Comparison of ENCODE assay signal across 9 cellular contexts in genomic region chr2:20674974-20675679, GRCh38. TPM values are rescaled to one million over a fixed set of nuclear protein-coding genes. Genes with fewer than 3 reads are reported as not detected.
DNase-seq lines count a peak whose midpoint lies in the region; ATAC-seq and TF ChIP-seq lines count a peak whose summit lies in the region.
"Had no signal": no experiment of that assay in that cellular context is flagged by ENCODE, and none has a peak within 500 bp of the region (broad histone marks: within the 10 kb centered on the region; RNA-seq: fewer than 3 reads in every experiment).

No MANE protein-coding gene starts in this region.

- H3K9me3 Mint-ChIP-seq in endothelial cell (ENCODE audit: unreplicated experiment) (no peaks in the 10 kb centered on the region), nephron progenitor cell (no peaks in the 10 kb centered on the region)

- TF ChIP-seq CTCF in endothelial cell (IDR thresholded peaks at IDR 0.05; ENCODE audit: unreplicated experiment) (no peak), nephron progenitor cell (IDR thresholded peaks at IDR 0.05) (no peak)

- ATAC-seq in GM19328 (IDR thresholded peaks at IDR 0.05; ENCODE audit: unreplicated experiment) = no peak

- DNase-seq in ACHN = peak; percentile 90
- DNase-seq in LHCN-M2 (ENCODE audit: low read depth) = peak; percentile 78
- peak; percentile 37 for DNase-seq in endothelial cell (ENCODE audit: low spot score)
- peak; percentile 53 to 86 for DNase-seq in lung microvascular endothelial cell (ENCODE audit: low read depth in 2 of 2)
- no peak for DNase-seq in nephron progenitor cell
- DNase-seq in effector CD8-positive, alpha-beta T cell (lab: John Stamatoyannopoulos, UW) = no peak
- DNase-seq in activated CD4-positive, alpha-beta T cell treated with anti-CD3 and anti-CD28 coated beads, Interleukin-2, amount 50 U/mL, for 1 hour = no peak
- DNase-seq: activated naive CD4-positive, alpha-beta T cell had no signal

- H3K27me3 Mint-ChIP-seq in endothelial cell (ENCODE audit: unreplicated experiment) (peaks cover 5% of the 10 kb centered on the region), nephron progenitor cell (ENCODE audit: low read depth, poor library complexity) (peaks cover 55% of the 10 kb centered on the region)

- peak overlapping the region; percentile 86 for H3K4me3 Mint-ChIP-seq in endothelial cell (ENCODE audit: unreplicated experiment)
- no peak overlapping the region for H3K4me3 Mint-ChIP-seq in nephron progenitor cell

- H3K36me3 Mint-ChIP-seq in endothelial cell (ENCODE audit: low read depth, unreplicated experiment) (no peaks in the 10 kb centered on the region), nephron progenitor cell (ENCODE audit: low read depth) (peaks cover under 1% of the 10 kb centered on the region)

- H3K4me1 Mint-ChIP-seq in endothelial cell (ENCODE audit: unreplicated experiment) = peaks cover 75% of the 10 kb centered on the region
- H3K4me1 Mint-ChIP-seq in nephron progenitor cell = peaks cover 19% of the 10 kb centered on the region

- in situ Hi-C loops in ACHN (cut with HindIII; ENCODE audit: low pct_ligation_motif_present, low pct_unique_long_range_greater_than_20kb, low sequenced_read_pairs) = loop anchor here (25.0 kb wide), 1 partner anchor 262 kb away; no protein-coding TSS in a partner anchor

- H3K27ac Mint-ChIP-seq in endothelial cell (ENCODE audit: unreplicated experiment) (peak overlapping the region; percentile 100), nephron progenitor cell (no peak overlapping the region)

RNA-seq across cellular contexts. Expression of gene GDF7, which starts 8.2 kb away (rescaled TPM):
- total RNA-seq in LHCN-M2 (2014; rRNA removed) = not detected in 2 replicates
- polyA plus RNA-seq in LHCN-M2 (2012) = 0.04 TPM
- total RNA-seq in endothelial cell (ENCODE audit: unreplicated experiment) = 11.2 TPM
- total RNA-seq in lung microvascular endothelial cell = 2.8 and 19.6 TPM in 2 replicates

RNA-seq across cellular contexts. Expression of gene HS1BP3, which starts 24.2 kb away (rescaled TPM):
- 24.6 and 34.2 TPM in 2 replicates for total RNA-seq in LHCN-M2 (2014; rRNA removed)
- polyA plus RNA-seq in LHCN-M2 (2012) = 25.0 TPM
- total RNA-seq in endothelial cell (ENCODE audit: unreplicated experiment) = 33.6 TPM
- total RNA-seq in lung microvascular endothelial cell = 17.9 and 21.8 TPM in 2 replicates

Comparison
In these comparisons a context has a peak if more than half of its experiments do, and no peak if none do; other contexts are left out.
1. DNase-seq: peak in ACHN (single experiment), LHCN-M2 (single experiment), endothelial cell (single experiment) and lung microvascular endothelial cell (2 of 2); none in nephron progenitor cell (single experiment), effector CD8-positive, alpha-beta T cell (single experiment) and activated CD4-positive, alpha-beta T cell treated with anti-CD3 and anti-CD28 coated beads, Interleukin-2, amount 50 U/mL, for 1 hour (single experiment).